In the genomic region with DNA sequence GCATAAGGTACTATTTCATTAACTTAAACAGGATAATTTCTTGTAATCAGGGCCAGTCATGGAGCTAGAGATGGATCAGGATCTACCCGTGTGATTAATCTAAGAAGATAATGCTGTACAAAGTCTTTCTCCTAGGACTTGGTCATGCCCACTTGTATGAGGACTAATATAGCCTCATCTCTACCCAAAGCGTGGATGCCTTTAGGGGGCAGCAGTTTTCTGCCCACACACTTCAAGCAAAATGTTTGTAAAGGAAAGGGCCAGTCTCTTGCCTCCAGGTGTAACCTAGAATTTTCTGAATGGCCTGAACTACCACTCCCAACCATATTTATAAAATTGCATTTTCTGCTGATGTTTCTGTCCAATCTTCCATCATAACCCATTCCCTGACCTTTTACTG, we compare ENCODE assay signal across 23 cellular contexts.
A peak's percentile ranks its signal among the peaks of the same experiment; 100 is the strongest.
DNase-seq lines count a peak whose midpoint lies in the region; ATAC-seq and TF ChIP-seq lines count a peak whose summit lies in the region.
"Had no signal": no experiment of that assay in that cellular context is flagged by ENCODE, and none has a peak within 500 bp of the region (broad histone marks: within the 10 kb centered on the region; RNA-seq: fewer than 3 reads in every experiment).

No MANE protein-coding gene starts in this region.

- H3K4me3 Mint-ChIP-seq in neural progenitor cell, result no peak overlapping the region
- H3K4me3 Mint-ChIP-seq: B cell; natural killer cell treated with Interleukin-12 subunit alpha and Interleukin-12 subunit beta and Interleukin-15 and Interleukin-18, amount 100 ng/mL, for 72 hours had no signal

- TF ChIP-seq POLR2A in vagina (IDR thresholded peaks at IDR 0.05), result no peak
- no peak for TF ChIP-seq POLR2A in erythroblast (IDR thresholded peaks at IDR 0.05; ENCODE audit: low read length)

- H3K9me3 ChIP-seq in OCI-LY1 (ENCODE audit: low read length) (no peaks in the 10 kb centered on the region), neural progenitor cell (ENCODE audit: low read depth) (no peaks in the 10 kb centered on the region), vagina (no peaks in the 10 kb centered on the region), heart right ventricle (no peaks in the 10 kb centered on the region)
- H3K9me3 ChIP-seq: adrenal gland, suprapubic skin had no signal

- no peaks in the 10 kb centered on the region for H3K36me3 Mint-ChIP-seq in neural progenitor cell
- H3K36me3 Mint-ChIP-seq: natural killer cell treated with Interleukin-12 subunit alpha and Interleukin-12 subunit beta and Interleukin-15 and Interleukin-18, amount 100 ng/mL, for 72 hours had no signal

- WGBS in heart right ventricle, 2 donors, result 85 to 89% methylated on average over 2 of the region's 2 CpGs

- no peak overlapping the region for H3K27ac ChIP-seq in OCI-LY1 (ENCODE audit: low read depth, low read length, poor library complexity, severe bottlenecking)
- no peak overlapping the region for H3K27ac ChIP-seq in neural progenitor cell
- H3K27ac ChIP-seq in vagina, result no peak overlapping the region
- H3K27ac ChIP-seq in heart right ventricle, result no peak overlapping the region
- H3K27ac ChIP-seq: adrenal gland, SK-N-MC, spleen, suprapubic skin had no signal

- peaks cover 2% of the 10 kb centered on the region for H3K9me3 Mint-ChIP-seq in neural progenitor cell

- no peaks in the 10 kb centered on the region for H3K79me2 ChIP-seq in OCI-LY1 (ENCODE audit: insufficient read depth, low read length)
- H3K79me2 ChIP-seq in neural progenitor cell (ENCODE audit: low read depth), result no peaks in the 10 kb centered on the region

- H3K4me1 ChIP-seq in OCI-LY1 (ENCODE audit: insufficient read depth, low read length, severe bottlenecking), result no peaks in the 10 kb centered on the region
- H3K4me1 ChIP-seq in neural progenitor cell, result no peaks in the 10 kb centered on the region
- H3K4me1 ChIP-seq in vagina, result peaks cover 10% of the 10 kb centered on the region
- peaks cover 0 to 6% (median 0%) of the 10 kb centered on the region in 9 donors for H3K4me1 ChIP-seq in heart right ventricle
- H3K4me1 ChIP-seq: adrenal gland, spleen had no signal

- DNase-seq in GM12865 (ENCODE audit: low read depth) (peak; percentile 27), dermis blood vessel endothelial cell (peak; percentile 42), neural progenitor cell (ENCODE audit: low spot score) (no peak), vagina (ENCODE audit: extremely low spot score in 2 of 2) (no peak), heart right ventricle (no peak), erythroblast (lab: John Stamatoyannopoulos, UW) (no peak)
- no peak for DNase-seq in activated CD4-positive, alpha-beta T cell treated with anti-CD3 and anti-CD28 coated beads for 1 hour
- DNase-seq: activated CD4-positive, alpha-beta T cell treated with anti-CD3 and anti-CD28 coated beads for 48 hours; adrenal gland; central memory CD4-positive, alpha-beta T cell; effector CD4-positive, alpha-beta T cell; mesenchymal stem cell; NCI-H2029 treated with DMSO at 0.1 percent for 48 hours; NCI-H524; OCI-M1; spleen had no signal

- intact Hi-C loops in vagina (cut with DNase I), result no loop called here
- intact Hi-C loops in heart right ventricle (cut with DNase I), result loop anchor here in 1 of 10 donors (10.0 kb wide), 1 partner anchor 400 kb away; no protein-coding TSS in a partner anchor

- no peak overlapping the region for H3K4me3 ChIP-seq in GM12865 (ENCODE audit: low read depth, low read length)
- no peak overlapping the region for H3K4me3 ChIP-seq in OCI-LY1 (ENCODE audit: low read depth, low read length, poor library complexity, severe bottlenecking)
- no peak overlapping the region for H3K4me3 ChIP-seq in neural progenitor cell
- no peak overlapping the region for H3K4me3 ChIP-seq in vagina
- no peak overlapping the region for H3K4me3 ChIP-seq in heart right ventricle
- H3K4me3 ChIP-seq: adrenal gland, K562, SK-N-MC, spleen, suprapubic skin had no signal

- H3K36me3 ChIP-seq in OCI-LY1 (ENCODE audit: insufficient read depth, low read length) (no peaks in the 10 kb centered on the region), neural progenitor cell (no peaks in the 10 kb centered on the region), vagina (no peaks in the 10 kb centered on the region), heart right ventricle (no peaks in the 10 kb centered on the region)
- H3K36me3 ChIP-seq: adrenal gland, spleen, suprapubic skin had no signal

- H3K4me2 ChIP-seq in OCI-LY1 (ENCODE audit: low read length), result no peak overlapping the region
- H3K4me2 ChIP-seq in neural progenitor cell, result no peak overlapping the region

- H3K9me2 ChIP-seq in OCI-LY1 (ENCODE audit: low read depth, low read length), result no peaks in the 10 kb centered on the region

- H4K20me1 ChIP-seq in OCI-LY1 (ENCODE audit: insufficient read depth, low read length) (no peaks in the 10 kb centered on the region), neural progenitor cell (ENCODE audit: low read depth) (no peaks in the 10 kb centered on the region)

- TF ChIP-seq CTCF in GM12865 (IDR thresholded peaks at IDR 0.05; ENCODE audit: insufficient read depth, low read depth, low read length, missing control alignments) (peak; percentile 6), OCI-LY1 (IDR thresholded peaks at IDR 0.05; ENCODE audit: low read length) (peak; percentile 36; the same call in 1 of the 2 replicates), neural progenitor cell (IDR thresholded peaks at IDR 0.05) (peak; percentile 28), vagina (IDR thresholded peaks at IDR 0.05) (no peak), heart right ventricle (IDR thresholded peaks at IDR 0.05) (peak in 1 of 9 donors; percentile 9)

- no peak overlapping the region for H3K27ac Mint-ChIP-seq in neural progenitor cell
- H3K27ac Mint-ChIP-seq: B cell; natural killer cell treated with Interleukin-12 subunit alpha and Interleukin-12 subunit beta and Interleukin-15 and Interleukin-18, amount 100 ng/mL, for 72 hours; progenitor cell of endocrine pancreas had no signal

- peaks cover 4% of the 10 kb centered on the region for H3K27me3 Mint-ChIP-seq in neural progenitor cell (ENCODE audit: insufficient read depth, low read depth)
- H3K27me3 Mint-ChIP-seq: B cell; natural killer cell treated with Interleukin-12 subunit alpha and Interleukin-12 subunit beta and Interleukin-15 and Interleukin-18, amount 100 ng/mL, for 72 hours; progenitor cell of endocrine pancreas had no signal

- H2AFZ ChIP-seq in OCI-LY1 (ENCODE audit: low read length) (no peak overlapping the region), neural progenitor cell (replicated peaks) (no peak overlapping the region)

- H3F3A ChIP-seq in OCI-LY1 (ENCODE audit: insufficient read depth, low read length) (no peaks in the 10 kb centered on the region), neural progenitor cell (ENCODE audit: low read depth) (no peaks in the 10 kb centered on the region)

- H3K27me3 ChIP-seq in OCI-LY1 (ENCODE audit: insufficient read depth, low read length) (no peaks in the 10 kb centered on the region), neural progenitor cell (no peaks in the 10 kb centered on the region), vagina (no peaks in the 10 kb centered on the region), heart right ventricle (no peaks in the 10 kb centered on the region)
- H3K27me3 ChIP-seq: adrenal gland, spleen, suprapubic skin had no signal

- no peak overlapping the region for H3K9ac ChIP-seq in OCI-LY1 (ENCODE audit: low read length)
- no peak overlapping the region for H3K9ac ChIP-seq in neural progenitor cell

- no peaks in the 10 kb centered on the region for H3K4me1 Mint-ChIP-seq in neural progenitor cell
- H3K4me1 Mint-ChIP-seq: B cell had no signal

- no peak for ATAC-seq in heart right ventricle
- ATAC-seq: K562; natural killer cell treated with Interleukin-12 subunit alpha and Interleukin-12 subunit beta and Interleukin-15 and Interleukin-18, amount 100 ng/mL, for 72 hours had no signal

Comparison
In these comparisons a context has a peak if more than half of its experiments do, and no peak if none do; other contexts are left out.
1. DNase-seq: peak in GM12865 (single experiment) and dermis blood vessel endothelial cell (single experiment); none in neural progenitor cell (single experiment), vagina (0 of 2), activated CD4-positive, alpha-beta T cell treated with anti-CD3 and anti-CD28 coated beads for 1 hour (single experiment), heart right ventricle (0 of 2) and erythroblast (0 of 2).
2. CTCF ChIP-seq: peak in GM12865 (single experiment), OCI-LY1 (single experiment) and neural progenitor cell (single experiment); none in vagina (0 of 3).